13 cellular contexts compared by ENCODE assay signal in genomic region chr10:93079663-93080349, GRCh38. TPM values are rescaled to one million over a fixed set of nuclear protein-coding genes. Genes with fewer than 3 reads are reported as not detected.
A peak's percentile ranks its signal among the peaks of the same experiment; 100 is the strongest.
DNase-seq lines count a peak whose midpoint lies in the region; ATAC-seq and TF ChIP-seq lines count a peak whose summit lies in the region.
"Had no signal": no experiment of that assay in that cellular context is flagged by ENCODE, and none has a peak within 500 bp of the region (broad histone marks: within the 10 kb centered on the region; RNA-seq: fewer than 3 reads in every experiment).

No MANE protein-coding gene starts in this region.

- peak; percentile 1 for DNase-seq in T-helper 2 cell treated with Interferon-gamma antibody and Interleukin-4, amounts not matched to agents 5 μg/mL and 100 μg/mL, for 36 hours (ENCODE audit: low spot score)
- DNase-seq in T-helper 2 cell (no peak), islet precursor cell (peak; percentile 49), NCI-H187 (lab: John Stamatoyannopoulos, UW) (no peak), transverse colon (no peak)
- DNase-seq in stimulated activated effector memory CD8-positive, alpha-beta T cell treated with anti-CD3 and anti-CD28 coated beads, Interleukin-12 subunit alpha, Interleukin-12 subunit beta, amount 100 ng/mL, for 72 hours (ENCODE audit: low spot score in 2 of 2): no peak
- DNase-seq: foreskin melanocyte, Right ventricle myocardium superior had no signal

- no peaks in the 10 kb centered on the region for H3K36me3 ChIP-seq in transverse colon

- no peak for ATAC-seq in activated T-helper 17 cell treated with anti-CD3 and anti-CD28 coated beads, Interleukin-2, amount 50 U/mL, for 72 hours (replicated peaks)
- ATAC-seq in stimulated activated effector memory CD8-positive, alpha-beta T cell treated with anti-CD3 and anti-CD28 coated beads, Interleukin-12 subunit alpha, Interleukin-12 subunit beta, amount 100 ng/mL, for 72 hours: no peak
- no peak for ATAC-seq in GM19397 (IDR thresholded peaks at IDR 0.05; ENCODE audit: unreplicated experiment)

- WGBS in transverse colon (ENCODE audit: low coverage in 1 of 2), 2 donors: 52 to 59% methylated on average over 3 to 9 of the region's 9 CpGs

- H3K4me1 Mint-ChIP-seq in T-helper 2 cell treated with Interferon-gamma antibody and Interleukin-4, amounts not matched to agents 5 μg/mL and 100 μg/mL, for 36 hours (ENCODE audit: low read depth): peaks cover 10% of the 10 kb centered on the region
- peaks cover 10% of the 10 kb centered on the region for H3K4me1 Mint-ChIP-seq in activated T-helper 17 cell treated with anti-CD3 and anti-CD28 coated beads, Interleukin-2, amount 50 U/mL, for 72 hours
- peaks cover 16% of the 10 kb centered on the region for H3K4me1 Mint-ChIP-seq in stimulated activated effector memory CD8-positive, alpha-beta T cell treated with anti-CD3 and anti-CD28 coated beads, Interleukin-12 subunit alpha, Interleukin-12 subunit beta, amount 100 ng/mL, for 72 hours

- peaks cover 0 to 6% (median 5%) of the 10 kb centered on the region in 4 donors for H3K4me1 ChIP-seq in transverse colon

- intact Hi-C loops in transverse colon (cut with DNase I; ENCODE audit: low total_unique reads): loop anchor here (10.0 kb wide), 1 partner anchor 215 kb away; no protein-coding TSS in a partner anchor

- H3K27ac Mint-ChIP-seq in T-helper 2 cell treated with Interferon-gamma antibody and Interleukin-4, amounts not matched to agents 5 μg/mL and 100 μg/mL, for 36 hours: no peak overlapping the region
- peak overlapping the region; percentile 5 for H3K27ac Mint-ChIP-seq in activated T-helper 17 cell treated with anti-CD3 and anti-CD28 coated beads, Interleukin-2, amount 50 U/mL, for 72 hours
- H3K27ac Mint-ChIP-seq in stimulated activated effector memory CD8-positive, alpha-beta T cell treated with anti-CD3 and anti-CD28 coated beads, Interleukin-12 subunit alpha, Interleukin-12 subunit beta, amount 100 ng/mL, for 72 hours: no peak overlapping the region
- H3K27ac Mint-ChIP-seq: natural killer cell treated with Interleukin-12 subunit alpha and Interleukin-12 subunit beta and Interleukin-15 and Interleukin-18, amount 100 ng/mL, for 72 hours had no signal

- H3K27ac ChIP-seq in transverse colon: no peak overlapping the region
- H3K27ac ChIP-seq: 22Rv1 had no signal

- TF ChIP-seq EP300 in transverse colon (IDR thresholded peaks at IDR 0.05; ENCODE audit: low read depth): no peak

- H3K4me3 ChIP-seq in transverse colon: no peak overlapping the region
- H3K4me3 ChIP-seq: smooth muscle cell had no signal

- peaks cover 59% of the 10 kb centered on the region for H3K27me3 ChIP-seq in transverse colon

- H3K4me3 Mint-ChIP-seq in T-helper 2 cell treated with Interferon-gamma antibody and Interleukin-4, amounts not matched to agents 5 μg/mL and 100 μg/mL, for 36 hours: no peak overlapping the region
- peak overlapping the region; percentile 6 for H3K4me3 Mint-ChIP-seq in activated T-helper 17 cell treated with anti-CD3 and anti-CD28 coated beads, Interleukin-2, amount 50 U/mL, for 72 hours
- peak overlapping the region; percentile 30 for H3K4me3 Mint-ChIP-seq in stimulated activated effector memory CD8-positive, alpha-beta T cell treated with anti-CD3 and anti-CD28 coated beads, Interleukin-12 subunit alpha, Interleukin-12 subunit beta, amount 100 ng/mL, for 72 hours
- H3K4me3 Mint-ChIP-seq: natural killer cell treated with Interleukin-12 subunit alpha and Interleukin-12 subunit beta and Interleukin-15 and Interleukin-18, amount 100 ng/mL, for 72 hours had no signal

- H3K27me3 Mint-ChIP-seq in T-helper 2 cell treated with Interferon-gamma antibody and Interleukin-4, amounts not matched to agents 5 μg/mL and 100 μg/mL, for 36 hours (ENCODE audit: low read depth): peaks cover 56% of the 10 kb centered on the region
- peaks cover 36% of the 10 kb centered on the region for H3K27me3 Mint-ChIP-seq in activated T-helper 17 cell treated with anti-CD3 and anti-CD28 coated beads, Interleukin-2, amount 50 U/mL, for 72 hours

- no peak for TF ChIP-seq CTCF in transverse colon (IDR thresholded peaks at IDR 0.05)

- no peaks in the 10 kb centered on the region for H3K9me3 Mint-ChIP-seq in T-helper 2 cell treated with Interferon-gamma antibody and Interleukin-4, amounts not matched to agents 5 μg/mL and 100 μg/mL, for 36 hours
- no peaks in the 10 kb centered on the region for H3K9me3 Mint-ChIP-seq in activated T-helper 17 cell treated with anti-CD3 and anti-CD28 coated beads, Interleukin-2, amount 50 U/mL, for 72 hours
- H3K9me3 Mint-ChIP-seq in stimulated activated effector memory CD8-positive, alpha-beta T cell treated with anti-CD3 and anti-CD28 coated beads, Interleukin-12 subunit alpha, Interleukin-12 subunit beta, amount 100 ng/mL, for 72 hours: no peaks in the 10 kb centered on the region
- H3K9me3 Mint-ChIP-seq: natural killer cell treated with Interleukin-12 subunit alpha and Interleukin-12 subunit beta and Interleukin-15 and Interleukin-18, amount 100 ng/mL, for 72 hours had no signal

- in situ Hi-C loops in transverse colon (cut with MboI; ENCODE audit: low pct_ligation_motif_present in 1 of 4, low pct_unique_long_range_greater_than_20kb in 1 of 4, low sequenced_read_pairs in 3 of 4): loop anchor here in 2 of 4 donors (10.0 to 25.0 kb wide), 3 partner anchors 215 to 432 kb away; no protein-coding TSS in a partner anchor

- TF ChIP-seq POLR2A in transverse colon (IDR thresholded peaks at IDR 0.05): no peak

- no peaks in the 10 kb centered on the region for H3K36me3 Mint-ChIP-seq in T-helper 2 cell treated with Interferon-gamma antibody and Interleukin-4, amounts not matched to agents 5 μg/mL and 100 μg/mL, for 36 hours (ENCODE audit: low read depth)
- no peaks in the 10 kb centered on the region for H3K36me3 Mint-ChIP-seq in activated T-helper 17 cell treated with anti-CD3 and anti-CD28 coated beads, Interleukin-2, amount 50 U/mL, for 72 hours (ENCODE audit: low read depth)
- H3K36me3 Mint-ChIP-seq in stimulated activated effector memory CD8-positive, alpha-beta T cell treated with anti-CD3 and anti-CD28 coated beads, Interleukin-12 subunit alpha, Interleukin-12 subunit beta, amount 100 ng/mL, for 72 hours: no peaks in the 10 kb centered on the region
- H3K36me3 Mint-ChIP-seq: natural killer cell treated with Interleukin-12 subunit alpha and Interleukin-12 subunit beta and Interleukin-15 and Interleukin-18, amount 100 ng/mL, for 72 hours had no signal

- no peaks in the 10 kb centered on the region for H3K9me3 ChIP-seq in transverse colon

RNA-seq across cellular contexts. Expression of gene CYP26A1, which starts 6.1 kb away (rescaled TPM):
- under 1 TPM in 1 of 2 donors, not detected in 1; 0.40 TPM for total RNA-seq in activated T-helper 17 cell treated with anti-CD3 and anti-CD28 coated beads, Interleukin-2, amount 50 U/mL, for 72 hours
- not detected for total RNA-seq in transverse colon
- total RNA-seq: natural killer cell treated with Interleukin-12 subunit alpha and Interleukin-12 subunit beta and Interleukin-15 and Interleukin-18, amount 100 ng/mL, for 72 hours; Right ventricle myocardium superior; smooth muscle cell had no signal

RNA-seq across cellular contexts. Expression of gene CYP26C1, which starts 19.2 kb away (rescaled TPM):
- not detected for total RNA-seq in activated T-helper 17 cell treated with anti-CD3 and anti-CD28 coated beads, Interleukin-2, amount 50 U/mL, for 72 hours
- total RNA-seq in transverse colon: not detected

Comparison
In these comparisons a context has a peak if more than half of its experiments do, and no peak if none do; other contexts are left out.
1. DNase-seq: peak in T-helper 2 cell treated with Interferon-gamma antibody and Interleukin-4, amounts not matched to agents 5 μg/mL and 100 μg/mL, for 36 hours (single experiment) and islet precursor cell (single experiment); none in T-helper 2 cell (0 of 5), stimulated activated effector memory CD8-positive, alpha-beta T cell treated with anti-CD3 and anti-CD28 coated beads, Interleukin-12 subunit alpha, Interleukin-12 subunit beta, amount 100 ng/mL, for 72 hours (0 of 2), NCI-H187 (0 of 2) and transverse colon (single experiment).